Comparison of ENCODE assay signal across 13 cellular contexts in the genomic region with DNA sequence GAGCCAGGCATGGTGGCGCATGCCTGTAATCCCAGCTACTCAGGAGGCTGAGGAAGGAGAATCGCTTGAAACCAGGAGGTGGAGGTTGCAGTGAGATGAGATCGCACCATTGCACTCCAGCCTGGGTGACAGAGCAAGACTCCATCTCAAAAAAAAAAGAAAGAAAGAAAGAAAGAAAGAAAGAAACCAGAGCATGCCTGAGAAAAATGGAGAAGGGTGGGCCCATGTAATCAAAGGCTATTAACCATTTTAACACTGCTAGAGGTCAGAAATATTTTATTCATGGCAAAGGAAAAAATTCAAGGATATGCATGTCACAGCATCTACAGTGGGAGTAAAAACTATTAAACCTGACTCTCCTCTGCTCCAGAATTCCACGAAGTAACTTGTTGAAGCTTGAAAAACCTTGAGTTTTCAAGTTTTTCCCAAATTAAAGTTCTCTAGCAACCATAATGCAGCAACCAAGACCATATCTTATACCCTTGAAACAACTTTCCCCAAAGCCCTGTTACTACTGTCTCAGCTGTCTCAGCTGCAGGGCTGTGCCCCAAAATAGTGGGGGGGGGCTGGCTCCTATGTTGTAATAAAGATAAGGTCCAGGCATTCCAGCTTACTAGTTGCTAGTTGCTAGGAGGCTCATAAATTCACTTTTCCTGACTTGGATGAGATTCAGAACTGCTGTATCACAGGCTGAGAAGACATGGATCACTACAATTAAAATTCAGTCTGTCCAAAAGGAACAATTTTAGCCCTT.
"Had no signal": no experiment of that assay in that cellular context is flagged by ENCODE, and none has a peak within 500 bp of the region (broad histone marks: within the 10 kb centered on the region; RNA-seq: fewer than 3 reads in every experiment).

No MANE protein-coding gene starts in this region.

- H3K4me3 ChIP-seq: breast epithelium, gastroesophageal sphincter, heart right ventricle, pancreas had no signal

- H3K9me3 ChIP-seq: breast epithelium, gastroesophageal sphincter, heart right ventricle, pancreas had no signal

- H3K4me1 ChIP-seq: breast epithelium, gastroesophageal sphincter, heart right ventricle, pancreas had no signal

- H3K36me3 Mint-ChIP-seq: stimulated activated memory B cell treated with anti-CD40 and anti-IgM and Interleukin-4, amounts not matched to agents 10 μg/mL and 1 μg/mL and 100 μg/mL, for 72 hours had no signal

- H3K27ac Mint-ChIP-seq: activated naive CD8-positive, alpha-beta T cell treated with anti-CD3 and anti-CD28 coated beads, Interleukin-2, amount 10 ng/mL, durations not matched to agents 7 days and 5 days; stimulated activated memory B cell treated with anti-CD40 and anti-IgM and Interleukin-4, amounts not matched to agents 10 μg/mL and 1 μg/mL and 100 μg/mL, for 72 hours had no signal

- H3K27ac ChIP-seq: breast epithelium, gastroesophageal sphincter, heart right ventricle, pancreas had no signal

- H3K4me3 Mint-ChIP-seq: activated naive CD8-positive, alpha-beta T cell treated with anti-CD3 and anti-CD28 coated beads, Interleukin-2, amount 10 ng/mL, durations not matched to agents 7 days and 5 days; stimulated activated memory B cell treated with anti-CD40 and anti-IgM and Interleukin-4, amounts not matched to agents 10 μg/mL and 1 μg/mL and 100 μg/mL, for 72 hours had no signal

- H3K36me3 ChIP-seq: breast epithelium, gastroesophageal sphincter, heart right ventricle, pancreas had no signal

- ATAC-seq: gastroesophageal sphincter; pancreas; stimulated activated memory B cell treated with anti-CD40 and anti-IgM and Interleukin-4, amounts not matched to agents 10 μg/mL and 1 μg/mL and 100 μg/mL, for 72 hours had no signal

- H3K9me3 Mint-ChIP-seq: activated naive CD8-positive, alpha-beta T cell treated with anti-CD3 and anti-CD28 coated beads, Interleukin-2, amount 10 ng/mL, durations not matched to agents 7 days and 5 days had no signal

- H3K4me1 Mint-ChIP-seq: stimulated activated memory B cell treated with anti-CD40 and anti-IgM and Interleukin-4, amounts not matched to agents 10 μg/mL and 1 μg/mL and 100 μg/mL, for 72 hours had no signal

- H3K27me3 ChIP-seq: breast epithelium, pancreas had no signal

- DNase-seq: activated CD4-positive, alpha-beta T cell treated with anti-CD3 and anti-CD28 coated beads for 1 hour; activated CD4-positive, alpha-beta T cell treated with anti-CD3 and anti-CD28 coated beads, Interleukin-2, amount 50 U/mL, for 4 hours; activated naive CD4-positive, alpha-beta T cell; activated naive CD8-positive, alpha-beta T cell treated with anti-CD3 and anti-CD28 coated beads, Interleukin-2, amount 10 ng/mL, durations not matched to agents 7 days and 5 days; activated T-cell treated with anti-CD3 and anti-CD28 coated beads for 4 hours; anterior cingulate cortex; erythroblast; heart right ventricle; pancreas; stimulated activated CD4-positive, alpha-beta T cell treated with anti-CD3 and anti-CD28 coated beads, Interleukin-2, amount 100 ng/mL, for 48 hours had no signal
